ENCODE assay signal across 9 cellular contexts in the genomic region with DNA sequence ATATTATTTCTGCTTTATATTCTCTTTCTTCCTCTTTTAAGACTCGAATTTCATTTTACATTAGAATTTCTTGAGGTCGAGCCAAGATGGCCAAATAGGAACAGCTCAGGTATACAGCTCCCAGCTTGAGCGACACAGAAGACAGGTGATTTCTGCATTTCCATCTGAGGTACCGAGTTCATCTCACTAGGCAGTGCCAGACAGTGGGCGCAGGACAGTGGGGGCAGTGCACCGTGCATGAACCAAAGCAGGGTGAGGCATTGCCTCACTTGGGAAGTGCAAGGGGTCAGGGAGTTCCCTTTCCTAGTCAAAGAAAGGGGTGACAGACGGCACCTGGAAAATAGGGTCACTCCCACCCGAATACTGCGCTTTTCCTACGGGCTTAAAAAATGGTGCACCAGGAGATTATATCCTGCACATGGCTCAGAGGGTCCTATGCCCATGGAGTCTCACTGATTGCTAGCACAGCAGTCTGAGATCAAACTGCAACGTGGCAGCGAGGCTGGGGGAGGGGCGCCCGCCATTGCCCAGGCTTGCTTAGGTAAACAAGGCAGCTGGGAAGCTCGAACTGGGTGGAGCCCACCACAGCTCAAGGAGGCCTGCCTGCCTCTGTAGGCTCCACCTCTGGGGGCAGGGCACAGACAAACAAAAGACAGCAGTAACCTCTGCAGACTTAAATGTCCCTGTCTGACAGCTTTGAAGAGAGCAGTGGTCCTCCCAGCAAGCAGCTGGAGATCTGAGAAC. TPM values are rescaled to one million over a fixed set of nuclear protein-coding genes. Genes with fewer than 3 reads are reported as not detected.
"Had no signal": no experiment of that assay in that cellular context is flagged by ENCODE, and none has a peak within 500 bp of the region (broad histone marks: within the 10 kb centered on the region; RNA-seq: fewer than 3 reads in every experiment).

No MANE protein-coding gene starts in this region.

RNA-seq across cellular contexts. Expression of gene CMA1, which starts 18.0 kb away (rescaled TPM):
- total RNA-seq: fibroblast of villous mesenchyme, left lobe of liver, mammary epithelial cell, mononuclear cell, osteoblast, right lobe of liver, suprapubic skin, thyroid gland had no signal
- polyA plus RNA-seq: mammary epithelial cell; naive thymus-derived CD4-positive, alpha-beta T cell had no signal

RNA-seq across cellular contexts. Expression of gene CTSG, which starts 50.0 kb away (rescaled TPM):
- total RNA-seq: fibroblast of villous mesenchyme, mammary epithelial cell, mononuclear cell, osteoblast had no signal
- polyA plus RNA-seq: mammary epithelial cell; naive thymus-derived CD4-positive, alpha-beta T cell had no signal
